28 cellular contexts compared by ENCODE assay signal in the genomic region with DNA sequence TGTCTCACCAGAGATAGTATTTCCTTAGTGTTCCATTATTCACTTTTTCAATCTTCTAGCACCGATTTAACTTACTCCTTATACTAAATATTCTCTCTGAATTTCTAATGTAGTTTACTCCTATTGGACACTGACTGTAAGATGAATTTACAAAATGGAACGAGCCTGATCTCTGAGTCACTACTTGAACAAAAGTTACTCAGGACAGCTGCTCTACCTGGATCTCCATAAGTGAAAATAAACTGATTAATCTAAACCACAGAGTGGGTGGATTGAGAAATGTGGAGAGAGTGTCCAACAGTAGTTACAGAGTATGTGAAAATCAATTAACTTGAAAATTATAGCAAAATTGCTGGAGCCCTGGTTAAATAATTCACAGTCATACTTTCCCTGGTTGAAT.
"Had no signal": no experiment of that assay in that cellular context is flagged by ENCODE, and none has a peak within 500 bp of the region (broad histone marks: within the 10 kb centered on the region; RNA-seq: fewer than 3 reads in every experiment).

No MANE protein-coding gene starts in this region.

- H2AFZ ChIP-seq: neural progenitor cell, parathyroid adenoma had no signal

- H3K9ac ChIP-seq: neural progenitor cell, parathyroid adenoma had no signal

- DNase-seq: hypothalamus; immature natural killer cell; kidney; left colon; left lung; lower lobe of right lung; mesendoderm; naive B cell; natural killer cell; nephron progenitor cell; occipital lobe; psoas muscle; right lobe of liver; stimulated activated CD4-positive, alpha-beta T cell treated with anti-CD3 and anti-CD28 coated beads, Interleukin-12 subunit alpha, Interleukin-12 subunit beta, amount 100 ng/mL, for 4 hours; stimulated activated CD4-positive, alpha-beta T cell treated with anti-CD3 and anti-CD28 coated beads, Interleukin-15, amount 100 ng/mL, for 24 hours; stimulated activated CD4-positive, alpha-beta T cell treated with anti-CD3 and anti-CD28 coated beads, Interleukin-2, amount 100 ng/mL, for 24 hours; stimulated activated CD4-positive, alpha-beta T cell treated with anti-CD3 and anti-CD28 coated beads, Interleukin-4, amount 100 ng/mL, for 1 hour; stimulated activated naive B cell treated with anti-CD40 and anti-IgM and Interleukin-4, amounts not matched to agents 10 μg/mL and 1 μg/mL and 100 μg/mL, for 72 hours; stimulated activated naive CD8-positive, alpha-beta T cell treated with anti-CD3 and anti-CD28 coated beads, Interleukin-15, Interleukin-2, amounts not matched to agents 100 U/mL and 50 U/mL, for 24 hours; stomach; testis; tibial artery; uterus had no signal

- H3K4me1 ChIP-seq: left lung, lower lobe of right lung, neural progenitor cell, parathyroid adenoma, psoas muscle, right atrium auricular region, right lobe of liver, stomach, testis, tibial artery, uterus had no signal

- H3K27me3 ChIP-seq: left lung, neural progenitor cell, neutrophil, right atrium auricular region, right lobe of liver, stomach, testis, tibial artery, uterus had no signal

- H3K27ac ChIP-seq: left lung, lower lobe of right lung, neural progenitor cell, neutrophil, parathyroid adenoma, psoas muscle, right atrium auricular region, right lobe of liver, skin epidermis, stomach, testis, tibial artery, uterus had no signal

- H3K4me2 ChIP-seq: neural progenitor cell had no signal

- H3K9me3 ChIP-seq: left lung, lower lobe of right lung, neutrophil, psoas muscle, right atrium auricular region, right lobe of liver, testis, tibial artery, uterus had no signal

- H3K36me3 ChIP-seq: left lung, lower lobe of right lung, neural progenitor cell, neutrophil, right atrium auricular region, right lobe of liver, stomach, tibial artery, uterus had no signal

- H3K4me3 ChIP-seq: left lung, lower lobe of right lung, neural progenitor cell, psoas muscle, right atrium auricular region, right lobe of liver, skin epidermis, stomach, testis, tibial artery, uterus had no signal

- H3K79me2 ChIP-seq: parathyroid adenoma had no signal
